ENCODE assay signal across 9 cellular contexts in the genomic region with DNA sequence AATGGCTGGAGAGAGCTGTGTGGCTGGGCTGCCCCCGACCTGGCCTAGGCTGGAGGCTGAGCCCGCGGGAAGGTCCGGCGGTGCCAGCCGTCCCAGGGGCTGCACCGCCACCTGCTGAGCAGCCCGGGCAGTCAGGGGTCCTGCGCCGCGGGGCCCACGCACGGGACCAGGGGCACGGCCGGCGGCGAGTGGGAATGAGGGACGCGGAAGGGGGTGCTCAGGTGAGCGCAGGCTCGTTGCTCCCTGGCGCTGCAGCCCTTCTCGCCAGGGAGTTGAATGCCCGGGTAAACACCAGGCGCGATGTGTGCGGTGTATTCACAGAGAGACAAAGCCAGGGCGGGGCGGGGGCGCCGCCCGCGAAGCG. TPM values are rescaled to one million over a fixed set of nuclear protein-coding genes. Genes with fewer than 3 reads are reported as not detected.
DNase-seq lines count a peak whose midpoint lies in the region; ATAC-seq, FAIRE-seq and TF ChIP-seq lines count a peak whose summit lies in the region.
"Had no signal": no experiment of that assay in that cellular context is flagged by ENCODE, and none has a peak within 500 bp of the region (broad histone marks: within the 10 kb centered on the region; RNA-seq: fewer than 3 reads in every experiment).

No MANE protein-coding gene starts in this region.

- peak overlapping the region; percentile 54 for H3K4me3 ChIP-seq in GM06990 (replicated peaks; ENCODE audit: low read depth, low read length)
- H3K4me3 ChIP-seq in NT2/D1 (ENCODE audit: insufficient read length, low read depth) = peak overlapping the region; percentile 27
- H3K4me3 ChIP-seq in epithelial cell of proximal tubule (ENCODE audit: low read depth, low read length) = peak overlapping the region; percentile 54
- peak overlapping the region; percentile 23 to 57 (median 40) for H3K4me3 ChIP-seq in pancreas

- H3K4me1 ChIP-seq in NT2/D1 (ENCODE audit: insufficient read depth, insufficient read length) = peaks cover 58% of the 10 kb centered on the region
- peaks cover 0 to 3% (median 0%) of the 10 kb centered on the region in 3 donors for H3K4me1 ChIP-seq in pancreas

- ATAC-seq in GM21515 (IDR thresholded peaks at IDR 0.05; ENCODE audit: unreplicated experiment) (peak; percentile 11), pancreas (peak; percentile 49 to 67 (median 57)), HG03457 (IDR thresholded peaks at IDR 0.05; ENCODE audit: unreplicated experiment) (no peak)

- intact Hi-C loops in pancreas (cut with DNase I) = no loop called here

- no peak for FAIRE-seq in pancreas (lab: Jason Lieb, UNC)

- H3K9ac ChIP-seq in NT2/D1 (ENCODE audit: insufficient read length, low read depth) = peak overlapping the region; percentile 51

- H3K9me3 ChIP-seq in NT2/D1 (ENCODE audit: insufficient read depth, low read length) = no peaks in the 10 kb centered on the region
- H3K9me3 ChIP-seq in pancreas = no peaks in the 10 kb centered on the region
- H3K9me3 ChIP-seq: SJSA1 had no signal

- H3K27ac ChIP-seq in pancreas = no peak overlapping the region
- H3K27ac ChIP-seq: SJSA1 had no signal

- 2 to 3% methylated on average over 19 to 34 of the region's 34 CpGs for WGBS in pancreas, 2 donors

- DNase-seq in GM06990 (ENCODE audit: extremely low read depth, insufficient read length) (no peak), NT2/D1 (ENCODE audit: low read depth, low spot score) (no peak), epithelial cell of proximal tubule (ENCODE audit: low read depth) (no peak), pancreas (no peak), LoVo (ENCODE audit: low spot score) (no peak), NCI-H2029 (lab: John Stamatoyannopoulos, UW) (no peak)

- peaks cover 6% of the 10 kb centered on the region for H3K27me3 ChIP-seq in GM06990 (replicated peaks; ENCODE audit: control insufficient read depth, insufficient read depth, low read length)
- peaks cover 25% of the 10 kb centered on the region for H3K27me3 ChIP-seq in NT2/D1 (ENCODE audit: insufficient read depth, insufficient read length)
- no peaks in the 10 kb centered on the region for H3K27me3 ChIP-seq in pancreas

- H3K36me3 ChIP-seq in GM06990 (ENCODE audit: control insufficient read depth, insufficient read depth, low read length) (no peaks in the 10 kb centered on the region), NT2/D1 (ENCODE audit: insufficient read depth, insufficient read length, low read length) (peaks cover 1% of the 10 kb centered on the region), pancreas (no peaks in the 10 kb centered on the region)
- H3K36me3 ChIP-seq: SJSA1 had no signal

- peak; percentile 25 for TF ChIP-seq CTCF in GM06990 (IDR thresholded peaks at IDR 0.05; ENCODE audit: insufficient read depth, low read length, poor library complexity, severe bottlenecking)
- TF ChIP-seq CTCF in epithelial cell of proximal tubule (conservative IDR thresholded peaks at IDR 0.05; ENCODE audit: low read depth, low read length) = peak; percentile 59
- no peak for TF ChIP-seq CTCF in pancreas (IDR thresholded peaks at IDR 0.05)

RNA-seq across cellular contexts. Expression of a gene that starts 0.7 kb away (rescaled TPM):
- total RNA-seq in epithelial cell of proximal tubule (36.0 and 58.6 TPM in 2 replicates), pancreas (1 to 10 TPM; 1.4 to 7.7 (median 2.9) TPM)
- polyA plus RNA-seq in pancreas = 1 to 10 TPM; 7.1 to 8.8 TPM

RNA-seq across cellular contexts. Expression of a gene that starts 37.0 kb away (rescaled TPM):
- total RNA-seq in epithelial cell of proximal tubule (not detected in 2 replicates), pancreas (not detected)
- not detected for polyA plus RNA-seq in pancreas
- total RNA-seq: SJSA1 had no signal

RNA-seq across cellular contexts. Expression of a gene that starts 50.6 kb away (rescaled TPM):
- total RNA-seq in epithelial cell of proximal tubule = not detected in 2 replicates
- 10 to 100 TPM; 21.2 to 57.9 (median 38.6) TPM for total RNA-seq in pancreas
- 10 to 100 TPM; 35.2 to 40.8 TPM for polyA plus RNA-seq in pancreas
- total RNA-seq: SJSA1 had no signal

Comparison
In these comparisons a context has a peak if more than half of its experiments do, and no peak if none do; other contexts are left out.
1. CTCF ChIP-seq: peak in GM06990 (single experiment) and epithelial cell of proximal tubule (single experiment); none in pancreas (0 of 4).
2. RNA of a gene that starts 50.6 kb away (total RNA-seq): 21.2 to 57.9 TPM in pancreas; not detected in epithelial cell of proximal tubule; every median in the first group is over 10 times any median in the second.
3. Peak in every context shown above with its lines, with median percentiles within 50 percentile points of each other: H3K4me3 ChIP-seq.